Comparison of ENCODE assay signal across 25 cellular contexts in genomic region chr11:9405721-9406120, GRCh38. TPM values are rescaled to one million over a fixed set of nuclear protein-coding genes. Genes with fewer than 3 reads are reported as not detected.
DNase-seq lines count a peak whose midpoint lies in the region; ATAC-seq and TF ChIP-seq lines count a peak whose summit lies in the region.
"Had no signal": no experiment of that assay in that cellular context is flagged by ENCODE, and none has a peak within 500 bp of the region (broad histone marks: within the 10 kb centered on the region; RNA-seq: fewer than 3 reads in every experiment).

No MANE protein-coding gene starts in this region.

- H3K9ac ChIP-seq in IMR-90 (ENCODE audit: low read depth, low read length): no peak overlapping the region; the same call in 1 of the 2 replicates
- H3K9ac ChIP-seq: BLaER1 had no signal

- H4K20me1 ChIP-seq in IMR-90 (ENCODE audit: insufficient read depth, low read length): peaks cover 37% of the 10 kb centered on the region

- H4K5ac ChIP-seq in IMR-90 (ENCODE audit: low read depth, low read length): no peak overlapping the region

- POLR2A ChIA-PET in IMR-90 (lab: Charles Lee; ENCODE audit: unreplicated experiment): no interaction called here

- DNase-seq in stimulated activated naive CD8-positive, alpha-beta T cell treated with anti-CD3 and anti-CD28 coated beads, Interleukin-15, amount 100 ng/mL, for 72 hours: no peak
- DNase-seq in stimulated activated naive CD8-positive, alpha-beta T cell treated with anti-CD3 and anti-CD28 coated beads, Interleukin-15, Interleukin-2, amounts not matched to agents 100 U/mL and 50 U/mL, for 24 hours: no peak
- peak; percentile 35 for DNase-seq in IMR-90
- DNase-seq in T-helper 1 cell: no peak
- no peak for DNase-seq in islet precursor cell
- no peak for DNase-seq in HPDE6-E6E7 (ENCODE audit: extremely low spot score)
- no peak for DNase-seq in mesenteric fat pad (ENCODE audit: low spot score)
- DNase-seq: activated CD4-positive, alpha-beta memory T cell treated with anti-CD3 and anti-CD28 coated beads, Interleukin-2, amount 10 ng/mL, durations not matched to agents 7 days and 5 days; activated CD4-positive, alpha-beta T cell treated with anti-CD3 and anti-CD28 coated beads for 1 hour; effector memory CD8-positive, alpha-beta T cell; foreskin melanocyte; heart left ventricle; midbrain; naive B cell; NCI-H1092; NCI-H1694 treated with DMSO at 0.1 percent for 48 hours; NCI-H748 treated with DMSO at 0.1 percent for 48 hours; right cardiac atrium; SJCRH30; stimulated activated CD8-positive, alpha-beta memory T cell treated with anti-CD3 and anti-CD28 coated beads, Interleukin-4, amount 100 ng/mL, for 48 hours; tibial artery had no signal

- no peak overlapping the region for H2BK120ac ChIP-seq in IMR-90 (ENCODE audit: low read depth, low read length)

- no peak for TF ChIP-seq RAD21 in IMR-90 (IDR thresholded peaks at IDR 0.05; ENCODE audit: low read length)

- in situ Hi-C loops in IMR-90 (cut with MboI; ENCODE audit: low sequenced_read_pairs): no loop called here

- H3K27ac ChIP-seq in IMR-90 (ENCODE audit: insufficient read depth, low read length): peak overlapping the region; percentile 25; the same call in 1 of the 2 replicates
- H3K27ac ChIP-seq: BLaER1, coronary artery, heart left ventricle, neutrophil, SJCRH30, tibial artery had no signal

- TF ChIP-seq POLR2A in IMR-90 (IDR thresholded peaks at IDR 0.05; ENCODE audit: low read depth, low read length): no peak

- H3K4me1 Mint-ChIP-seq in stimulated activated naive CD8-positive, alpha-beta T cell treated with anti-CD3 and anti-CD28 coated beads, Interleukin-15, amount 100 ng/mL, for 72 hours: peaks cover 10% of the 10 kb centered on the region
- H3K4me1 Mint-ChIP-seq in dendritic cell treated with granulocyte-macrophage colony-stimulating factor and Interleukin-4, amounts not matched to agents 40 ng/mL and 50 ng/mL, for 4 days (ENCODE audit: low read depth): peaks cover 5% of the 10 kb centered on the region

- ATAC-seq in stimulated activated naive CD8-positive, alpha-beta T cell treated with anti-CD3 and anti-CD28 coated beads, Interleukin-15, amount 100 ng/mL, for 72 hours: no peak
- ATAC-seq in stimulated activated naive CD8-positive, alpha-beta T cell treated with anti-CD3 and anti-CD28 coated beads, Interleukin-15, Interleukin-2, amounts not matched to agents 100 U/mL and 50 U/mL, for 24 hours: no peak
- 0 out of 2 replicates have a peak, but pooled peaks have one; percentile 14 for ATAC-seq in IMR-90 (ENCODE audit: low read depth)
- ATAC-seq: effector memory CD8-positive, alpha-beta T cell; heart left ventricle; right cardiac atrium had no signal

- H2AK5ac ChIP-seq in IMR-90 (ENCODE audit: low read depth, low read length): no peak overlapping the region

- no peak for TF ChIP-seq CTCF in IMR-90 (conservative IDR thresholded peaks at IDR 0.05; ENCODE audit: low read depth, low read length)

- H3K27me3 ChIP-seq in IMR-90 (ENCODE audit: control insufficient read depth, insufficient read depth, low read length): no peaks in the 10 kb centered on the region
- H3K27me3 ChIP-seq: BLaER1, heart left ventricle, neutrophil, SJCRH30, tibial artery had no signal

- no peaks in the 10 kb centered on the region for H3K9me3 Mint-ChIP-seq in stimulated activated naive CD8-positive, alpha-beta T cell treated with anti-CD3 and anti-CD28 coated beads, Interleukin-15, amount 100 ng/mL, for 72 hours
- H3K9me3 Mint-ChIP-seq in dendritic cell treated with granulocyte-macrophage colony-stimulating factor and Interleukin-4, amounts not matched to agents 40 ng/mL and 50 ng/mL, for 4 days: no peaks in the 10 kb centered on the region
- H3K9me3 Mint-ChIP-seq: activated CD4-positive, alpha-beta memory T cell treated with anti-CD3 and anti-CD28 coated beads, Interleukin-2, amount 10 ng/mL, durations not matched to agents 7 days and 5 days; effector memory CD8-positive, alpha-beta T cell; naive B cell had no signal

- H2BK15ac ChIP-seq in IMR-90 (ENCODE audit: low read depth, low read length): no peak overlapping the region

- H3K4me1 ChIP-seq in IMR-90 (ENCODE audit: control insufficient read depth, insufficient read depth, low read length): peaks cover 2% of the 10 kb centered on the region
- H3K4me1 ChIP-seq: SJCRH30 had no signal

- dilution Hi-C loops in IMR-90 (cut with HindIII; ENCODE audit: low sequenced_read_pairs, unreplicated experiment): no loop called here

- no peaks in the 10 kb centered on the region for H3K9me3 ChIP-seq in IMR-90 (ENCODE audit: control insufficient read depth, insufficient read depth, low read length)
- H3K9me3 ChIP-seq: BLaER1, heart left ventricle, neutrophil, SJCRH30, tibial artery had no signal

- 0 out of 2 replicates have a peak overlapping the region, but pooled peaks have one; percentile 12 for H3K14ac ChIP-seq in IMR-90 (replicated peaks; ENCODE audit: low read depth, low read length)

- H3K4ac ChIP-seq in IMR-90 (ENCODE audit: low read depth, low read length): no peak overlapping the region

- H2AFZ ChIP-seq in IMR-90 (replicated peaks; ENCODE audit: low read length, poor library complexity): no peak overlapping the region

- no CpG with 5 or more reads among the region's 1 CpG for WGBS in IMR-90 (ENCODE audit: extremely low coverage in 2 of 2, insufficient read length in 1 of 2), 2 experiments

- H3K23ac ChIP-seq in IMR-90 (ENCODE audit: low read depth, low read length): no peak overlapping the region

- H3K4me2 ChIP-seq in IMR-90 (ENCODE audit: low read depth, low read length): no peak overlapping the region
- H3K4me2 ChIP-seq: BLaER1 had no signal

- H3K56ac ChIP-seq in IMR-90 (ENCODE audit: extremely low read depth, insufficient read depth, low read length): no peak overlapping the region

- no peak overlapping the region for H4K91ac ChIP-seq in IMR-90 (ENCODE audit: insufficient read depth, low read depth, low read length)

- no TSS peak for BruUV-seq in IMR-90 (replicated peaks; lab: Mats Ljungman, UMichigan)

- no peak overlapping the region for H2AK9ac ChIP-seq in IMR-90 (replicated peaks; ENCODE audit: low read depth, low read length, poor library complexity)

- H3K27ac Mint-ChIP-seq in stimulated activated naive CD8-positive, alpha-beta T cell treated with anti-CD3 and anti-CD28 coated beads, Interleukin-15, amount 100 ng/mL, for 72 hours: peak overlapping the region; percentile 12 to 30
- H3K27ac Mint-ChIP-seq in dendritic cell treated with granulocyte-macrophage colony-stimulating factor and Interleukin-4, amounts not matched to agents 40 ng/mL and 50 ng/mL, for 4 days: peak overlapping the region; percentile 5
- H3K27ac Mint-ChIP-seq: activated CD4-positive, alpha-beta memory T cell treated with anti-CD3 and anti-CD28 coated beads, Interleukin-2, amount 10 ng/mL, durations not matched to agents 7 days and 5 days; effector memory CD8-positive, alpha-beta T cell had no signal

- peaks cover 23% of the 10 kb centered on the region for H3K36me3 ChIP-seq in IMR-90 (ENCODE audit: control insufficient read depth, insufficient read depth, low read length)

- CTCF ChIA-PET in IMR-90 (lab: Yijun Ruan, JAX): interaction anchor here (0.6 kb wide), 1 partner anchor 738 kb away, joined by 3 read pairs; no protein-coding TSS in a partner anchor

- H4K8ac ChIP-seq in IMR-90 (ENCODE audit: low read depth in 2 of 2, low read length in 2 of 2): no peak overlapping the region

- H3K18ac ChIP-seq in IMR-90 (ENCODE audit: low read depth, low read length): no peak overlapping the region

- no peak overlapping the region for H2BK5ac ChIP-seq in IMR-90 (ENCODE audit: low read depth, low read length, poor library complexity, severe bottlenecking)

- peaks cover 61% of the 10 kb centered on the region for H3K36me3 Mint-ChIP-seq in dendritic cell treated with granulocyte-macrophage colony-stimulating factor and Interleukin-4, amounts not matched to agents 40 ng/mL and 50 ng/mL, for 4 days (ENCODE audit: low read depth)

- no peak overlapping the region for H2BK20ac ChIP-seq in IMR-90 (ENCODE audit: low read depth, low read length)

- peaks cover 21 to 37% of the 10 kb centered on the region in 2 experiments for H3K79me1 ChIP-seq in IMR-90 (ENCODE audit: low read depth in 1 of 2, low read length in 2 of 2)

- H3K4me3 ChIP-seq in IMR-90 (ENCODE audit: insufficient read depth, low read depth, low read length): no peak overlapping the region
- H3K4me3 ChIP-seq: BLaER1, coronary artery, heart left ventricle, SJCRH30, tibial artery had no signal

- intact Hi-C loops in IMR-90 (cut with micrococcal nuclease): no loop called here
- intact Hi-C loops in dendritic cell treated with granulocyte-macrophage colony-stimulating factor and Interleukin-4, amounts not matched to agents 40 ng/mL and 50 ng/mL, for 4 days (cut with micrococcal nuclease): no loop called here

- H3K9me1 ChIP-seq in IMR-90 (ENCODE audit: insufficient read depth, low read length): 0 out of 2 replicates have a peak, but pooled peaks cover 6% of the 10 kb centered on the region

- H3K4me3 Mint-ChIP-seq in stimulated activated naive CD8-positive, alpha-beta T cell treated with anti-CD3 and anti-CD28 coated beads, Interleukin-15, amount 100 ng/mL, for 72 hours: no peak overlapping the region
- no peak overlapping the region for H3K4me3 Mint-ChIP-seq in dendritic cell treated with granulocyte-macrophage colony-stimulating factor and Interleukin-4, amounts not matched to agents 40 ng/mL and 50 ng/mL, for 4 days
- H3K4me3 Mint-ChIP-seq: activated CD4-positive, alpha-beta memory T cell treated with anti-CD3 and anti-CD28 coated beads, Interleukin-2, amount 10 ng/mL, durations not matched to agents 7 days and 5 days; effector memory CD8-positive, alpha-beta T cell had no signal

- H3K27me3 Mint-ChIP-seq in stimulated activated naive CD8-positive, alpha-beta T cell treated with anti-CD3 and anti-CD28 coated beads, Interleukin-15, amount 100 ng/mL, for 72 hours: no peaks in the 10 kb centered on the region
- no peaks in the 10 kb centered on the region for H3K27me3 Mint-ChIP-seq in dendritic cell treated with granulocyte-macrophage colony-stimulating factor and Interleukin-4, amounts not matched to agents 40 ng/mL and 50 ng/mL, for 4 days
- H3K27me3 Mint-ChIP-seq: activated CD4-positive, alpha-beta memory T cell treated with anti-CD3 and anti-CD28 coated beads, Interleukin-2, amount 10 ng/mL, durations not matched to agents 7 days and 5 days; effector memory CD8-positive, alpha-beta T cell; naive B cell had no signal

TF ChIP-seq in IMR-90, 13 proteins besides CTCF, POLR2A, EP300 and RAD21 (continues in another document):
- no peak for TF ChIP-seq FOS (IDR thresholded peaks at IDR 0.05; ENCODE audit: low read depth, low read length)
- TF ChIP-seq MAZ (IDR thresholded peaks at IDR 0.05; ENCODE audit: borderline replicate concordance, low read depth, low read length): no peak

RNA-seq across cellular contexts. Expression of gene IPO7, which starts 21.3 kb away (rescaled TPM):
- total RNA-seq in IMR-90 (2012; rRNA removed) (110 and 124 TPM in 2 replicates), mesenteric fat pad (135 TPM)
- polyA plus RNA-seq in IMR-90 (2012; rRNA removed): 32.5 and 40.6 TPM in 2 replicates
- polyA plus RNA-seq in IMR-90 (2012; cell fraction: cytosol; rRNA removed): 7.0 and 9.1 TPM in 2 replicates
- polyA plus RNA-seq in IMR-90 (2012; cell fraction: nucleus; rRNA removed; ENCODE audit: low replicate concordance): 5.9 and 24.0 TPM in 2 replicates

RNA-seq across cellular contexts. Expression of gene ZNF143, which starts 55.1 kb away (rescaled TPM):
- 49.6 and 58.9 TPM in 2 replicates for total RNA-seq in IMR-90 (2012; rRNA removed)
- 22.7 and 23.8 TPM in 2 replicates for polyA plus RNA-seq in IMR-90 (2012; rRNA removed)
- 5.1 and 9.3 TPM in 2 replicates for polyA plus RNA-seq in IMR-90 (2012; cell fraction: cytosol; rRNA removed)
- 7.8 and 15.8 TPM in 2 replicates for polyA plus RNA-seq in IMR-90 (2012; cell fraction: nucleus; rRNA removed; ENCODE audit: low replicate concordance)
- 38.2 TPM for total RNA-seq in mesenteric fat pad
